9 cellular contexts compared by ENCODE assay signal in the genomic region with DNA sequence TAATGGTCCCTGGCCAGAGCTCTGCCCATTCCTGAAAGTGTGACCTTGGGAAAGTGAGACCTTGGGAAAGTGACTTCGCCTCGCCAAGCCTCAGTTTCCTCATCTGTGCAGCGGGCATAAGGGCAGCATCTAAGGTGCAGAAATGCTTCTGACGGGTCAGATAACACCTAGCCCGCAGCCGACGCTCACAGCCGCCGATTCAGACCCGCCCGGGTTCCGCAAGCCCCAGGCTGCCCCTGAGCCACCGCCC. TPM values are rescaled to one million over a fixed set of nuclear protein-coding genes. Genes with fewer than 3 reads are reported as not detected.
DNase-seq lines count a peak whose midpoint lies in the region; ATAC-seq and FAIRE-seq lines count a peak whose summit lies in the region.
"Had no signal": no experiment of that assay in that cellular context is flagged by ENCODE, and none has a peak within 500 bp of the region (broad histone marks: within the 10 kb centered on the region; RNA-seq: fewer than 3 reads in every experiment).

No MANE protein-coding gene starts in this region.

- H3K9ac ChIP-seq in Karpas-422 (ENCODE audit: low read length) = peak overlapping the region; percentile 98

- peaks cover 50% of the 10 kb centered on the region for H3K4me1 ChIP-seq in Karpas-422 (ENCODE audit: low read length)
- H3K4me1 ChIP-seq in naive thymus-derived CD4-positive, alpha-beta T cell (ENCODE audit: control insufficient read depth in 2 of 2, insufficient read depth in 2 of 2, low read length in 2 of 2) = peaks cover 39 to 50% of the 10 kb centered on the region in 2 donors

- peaks cover 10% of the 10 kb centered on the region for H3K9me3 Mint-ChIP-seq in T-helper 2 cell treated with Interferon-gamma antibody and Interleukin-4, amounts not matched to agents 5 μg/mL and 100 μg/mL, for 36 hours
- H3K9me3 Mint-ChIP-seq in naive thymus-derived CD4-positive, alpha-beta T cell = peaks cover 0 to 11% (median 0%) of the 10 kb centered on the region in 11 donors

- peaks cover 16% of the 10 kb centered on the region for H3K27me3 Mint-ChIP-seq in T-helper 2 cell treated with Interferon-gamma antibody and Interleukin-4, amounts not matched to agents 5 μg/mL and 100 μg/mL, for 36 hours (ENCODE audit: low read depth)
- peaks cover 0 to 29% (median 0%) of the 10 kb centered on the region in 5 donors for H3K27me3 Mint-ChIP-seq in naive thymus-derived CD4-positive, alpha-beta T cell

- H4K20me1 ChIP-seq in Karpas-422 (ENCODE audit: insufficient read depth, low read depth, low read length) = peaks cover 45% of the 10 kb centered on the region

- H3K4me1 Mint-ChIP-seq in T-helper 2 cell treated with Interferon-gamma antibody and Interleukin-4, amounts not matched to agents 5 μg/mL and 100 μg/mL, for 36 hours (ENCODE audit: low read depth) = peaks cover 64% of the 10 kb centered on the region
- peaks cover 51 to 88% (median 81%) of the 10 kb centered on the region in 7 donors for H3K4me1 Mint-ChIP-seq in naive thymus-derived CD4-positive, alpha-beta T cell

- no peak for DNase-seq in T-helper 2 cell treated with Interferon-gamma antibody and Interleukin-4, amounts not matched to agents 5 μg/mL and 100 μg/mL, for 36 hours (ENCODE audit: low spot score)
- no peak for DNase-seq in T-helper 2 cell
- DNase-seq in Karpas-422 = peak; percentile 63
- no peak for DNase-seq in naive thymus-derived CD4-positive, alpha-beta T cell
- no peak for DNase-seq in HTR-8/SVneo (ENCODE audit: insufficient read length, low spot score)
- DNase-seq in NCI-H2081 treated with DMSO at 0.1 percent for 48 hours (lab: John Stamatoyannopoulos, UW) = no peak
- no peak for DNase-seq in frontal cortex (ENCODE audit: low spot score in 2 of 2)

- H3K9me2 ChIP-seq in Karpas-422 (replicated peaks; ENCODE audit: insufficient read depth, low read length) = no peaks in the 10 kb centered on the region

- no peaks in the 10 kb centered on the region for H3K9me3 ChIP-seq in Karpas-422 (ENCODE audit: low read length)
- no peaks in the 10 kb centered on the region for H3K9me3 ChIP-seq in naive thymus-derived CD4-positive, alpha-beta T cell (ENCODE audit: control insufficient read depth in 2 of 3, low read length in 3 of 3)

- H3K36me3 ChIP-seq in Karpas-422 (ENCODE audit: insufficient read depth, low read length) = no peaks in the 10 kb centered on the region
- no peaks in the 10 kb centered on the region for H3K36me3 ChIP-seq in naive thymus-derived CD4-positive, alpha-beta T cell (ENCODE audit: control insufficient read depth in 2 of 3, insufficient read depth in 3 of 3, low read length in 3 of 3)

- intact Hi-C loops in naive thymus-derived CD4-positive, alpha-beta T cell (cut with micrococcal nuclease) = loop anchor here (1.0 to 5.0 kb wide), 7 partner anchors 16 to 1260 kb away; partner anchors contain the start of genes RAD21L1 (in 2 of the 2), NOP56 (in 1 of the 2) and PSMF1 (in 1 of the 2)

- peaks cover 24% of the 10 kb centered on the region for H3K36me3 Mint-ChIP-seq in T-helper 2 cell treated with Interferon-gamma antibody and Interleukin-4, amounts not matched to agents 5 μg/mL and 100 μg/mL, for 36 hours (ENCODE audit: low read depth)
- peaks cover 0 to 21% (median 0%) of the 10 kb centered on the region in 5 donors for H3K36me3 Mint-ChIP-seq in naive thymus-derived CD4-positive, alpha-beta T cell

- FAIRE-seq in HTR-8/SVneo (lab: Jason Lieb, UNC) (no peak), frontal cortex (lab: Jason Lieb, UNC) (no peak)
- FAIRE-seq: G401.6 had no signal

- peak; percentile 6 for ATAC-seq in naive thymus-derived CD4-positive, alpha-beta T cell

- H3K27ac Mint-ChIP-seq in T-helper 2 cell treated with Interferon-gamma antibody and Interleukin-4, amounts not matched to agents 5 μg/mL and 100 μg/mL, for 36 hours = peak overlapping the region; percentile 83
- peak overlapping the region; percentile 83 to 96 (median 93) for H3K27ac Mint-ChIP-seq in naive thymus-derived CD4-positive, alpha-beta T cell

- H3K27me3 ChIP-seq in Karpas-422 (ENCODE audit: low read length) = no peaks in the 10 kb centered on the region
- no peaks in the 10 kb centered on the region for H3K27me3 ChIP-seq in naive thymus-derived CD4-positive, alpha-beta T cell (ENCODE audit: control insufficient read depth in 2 of 2, insufficient read depth in 2 of 2, low read length in 2 of 2)

- POLR2A ChIA-PET in naive thymus-derived CD4-positive, alpha-beta T cell (lab: Charles Lee) = interaction anchor here (0.6 to 1.6 kb wide), 6 partner anchors 26 to 166 kb away, joined by 3 to 5 read pairs (median 4); partner anchors contain the start of gene RAD21L1

- H3K4me3 ChIP-seq in Karpas-422 (ENCODE audit: low read length) = peak overlapping the region; percentile 95
- H3K4me3 ChIP-seq in naive thymus-derived CD4-positive, alpha-beta T cell (ENCODE audit: low read length) = peak overlapping the region; percentile 74

- peak overlapping the region; percentile 99 for H3K4me2 ChIP-seq in Karpas-422 (ENCODE audit: low read depth, low read length, poor library complexity, severe bottlenecking)

- CTCF ChIA-PET in naive thymus-derived CD4-positive, alpha-beta T cell (lab: Charles Lee) = interaction anchor here (1.3 kb wide), 1 partner anchor 45 kb away, joined by 4 read pairs; no protein-coding TSS in a partner anchor

- peak overlapping the region; percentile 54; the same call in 1 of the 2 replicates for H3K27ac ChIP-seq in Karpas-422 (ENCODE audit: low read length)
- peak overlapping the region; percentile 73 for H3K27ac ChIP-seq in cingulate gyrus (ENCODE audit: low read depth, low read length)
- H3K27ac ChIP-seq in naive thymus-derived CD4-positive, alpha-beta T cell (ENCODE audit: low read depth, low read length) = peak overlapping the region; percentile 82

- H3K79me2 ChIP-seq in Karpas-422 (ENCODE audit: low read length) = peaks cover 54% of the 10 kb centered on the region

- H2AFZ ChIP-seq in Karpas-422 (ENCODE audit: low read length) = no peak overlapping the region

- H3K4me3 Mint-ChIP-seq in T-helper 2 cell treated with Interferon-gamma antibody and Interleukin-4, amounts not matched to agents 5 μg/mL and 100 μg/mL, for 36 hours = peak overlapping the region; percentile 94
- H3K4me3 Mint-ChIP-seq in naive thymus-derived CD4-positive, alpha-beta T cell = peak overlapping the region; percentile 79 to 96 (median 92)

RNA-seq across cellular contexts. Expression of gene FKBP1A, which starts 0.5 kb away (rescaled TPM):
- total RNA-seq in Karpas-422 (2014; rRNA removed; shearing (Covaris generic); ENCODE audit: low replicate concordance) = 105 and 187 TPM in 2 replicates
- 100 to 1,000 TPM in 2 of 5 experiments, 10 to 100 TPM in 3; 74.5 to 253 (median 93.1) TPM for total RNA-seq in naive thymus-derived CD4-positive, alpha-beta T cell
- 10 to 100 TPM; 46.5 to 46.7 TPM for polyA plus RNA-seq in naive thymus-derived CD4-positive, alpha-beta T cell
- 83.2 TPM for total RNA-seq in frontal cortex
